In genomic region chr2:146094185-146094584, GRCh38 we compare ENCODE assay signal across 28 cellular contexts.
"Had no signal": no experiment of that assay in that cellular context is flagged by ENCODE, and none has a peak within 500 bp of the region (broad histone marks: within the 10 kb centered on the region; RNA-seq: fewer than 3 reads in every experiment).

No MANE protein-coding gene starts in this region.

- H3K27ac Mint-ChIP-seq: activated CD4-positive, alpha-beta memory T cell treated with anti-CD3 and anti-CD28 coated beads for 36 hours; activated CD4-positive, alpha-beta T cell treated with anti-CD3 and anti-CD28 coated beads for 36 hours; activated CD4-positive, alpha-beta T cell treated with anti-CD3 and anti-CD28 coated beads, Interleukin-2, amount 10 ng/mL, durations not matched to agents 24 days and 14 days; activated CD8-positive, alpha-beta memory T cell treated with anti-CD3 and anti-CD28 coated beads, Interleukin-2, amount 10 ng/mL, durations not matched to agents 7 days and 5 days; activated CD8-positive, alpha-beta T cell treated with anti-CD3 and anti-CD28 coated beads, Interleukin-2, amount 10 ng/mL, durations not matched to agents 7 days and 5 days; activated naive CD4-positive, alpha-beta T cell treated with anti-CD3 and anti-CD28 coated beads for 36 hours; activated naive CD4-positive, alpha-beta T cell treated with anti-CD3 and anti-CD28 coated beads, Interleukin-2, amount 50 U/mL, for 24 hours; activated naive CD8-positive, alpha-beta T cell treated with anti-CD3 and anti-CD28 coated beads, Interleukin-2, amount 10 ng/mL, durations not matched to agents 7 days and 5 days; activated T-helper 1 cell treated with anti-CD3 and anti-CD28 coated beads, Interleukin-12 subunit alpha, Interleukin-12 subunit beta, Interleukin-2, Interleukin-4 antibody, amounts not matched to agents 30 ng/mL and 10 ng/mL and 1 ng/mL, durations not matched to agents 14 hours and 24 hours and 36 hours; activated T-helper 2 cell treated with anti-CD3 and anti-CD28 coated beads, Interferon-gamma antibody, Interleukin-2, Interleukin-4, amounts not matched to agents 10 μg/mL and 5 μg/mL and 100 μg/mL, durations not matched to agents 14 hours and 24 hours and 36 hours; brain had no signal

- H3K27ac ChIP-seq: ascending aorta, breast epithelium, cardiac muscle cell, colonic mucosa, heart left ventricle had no signal

- H3K36me3 Mint-ChIP-seq: activated CD4-positive, alpha-beta memory T cell treated with anti-CD3 and anti-CD28 coated beads for 36 hours; activated naive CD8-positive, alpha-beta T cell treated with anti-CD3 and anti-CD28 coated beads, Interleukin-2, amount 10 ng/mL, durations not matched to agents 7 days and 5 days had no signal

- H3K4me1 Mint-ChIP-seq: activated CD4-positive, alpha-beta T cell treated with anti-CD3 and anti-CD28 coated beads for 36 hours; activated CD4-positive, alpha-beta T cell treated with anti-CD3 and anti-CD28 coated beads, Interleukin-2, amount 10 ng/mL, durations not matched to agents 24 days and 14 days; activated CD8-positive, alpha-beta memory T cell treated with anti-CD3 and anti-CD28 coated beads, Interleukin-2, amount 10 ng/mL, durations not matched to agents 7 days and 5 days; activated naive CD4-positive, alpha-beta T cell treated with anti-CD3 and anti-CD28 coated beads, Interleukin-2, amount 50 U/mL, for 24 hours; activated naive CD8-positive, alpha-beta T cell treated with anti-CD3 and anti-CD28 coated beads, Interleukin-2, amount 10 ng/mL, durations not matched to agents 7 days and 5 days; brain had no signal

- DNase-seq: activated CD4-positive, alpha-beta memory T cell treated with anti-CD3 and anti-CD28 coated beads for 36 hours; activated CD4-positive, alpha-beta T cell treated with anti-CD3 and anti-CD28 coated beads for 36 hours; activated CD4-positive, alpha-beta T cell treated with anti-CD3 and anti-CD28 coated beads, Interleukin-2, amount 10 ng/mL, durations not matched to agents 24 days and 14 days; activated CD4-positive, CD25-positive, alpha-beta regulatory T cell; activated CD4-positive, CD25-positive, alpha-beta regulatory T cell treated with anti-CD3 and anti-CD28 coated beads, Interleukin-2, amount 50 U/mL, for 72 hours; activated CD8-positive, alpha-beta memory T cell treated with anti-CD3 and anti-CD28 coated beads, Interleukin-2, amount 10 ng/mL, durations not matched to agents 7 days and 5 days; activated CD8-positive, alpha-beta memory T cell treated with anti-CD3 and anti-CD28 coated beads, Interleukin-2, amount 50 U/mL, for 4 hours; activated CD8-positive, alpha-beta T cell treated with anti-CD3 and anti-CD28 coated beads, Interleukin-2, amount 10 ng/mL, durations not matched to agents 7 days and 5 days; activated effector memory CD4-positive, alpha-beta T cell treated with anti-CD3 and anti-CD28 coated beads, Interleukin-2, amount 50 U/mL, for 16 hours; activated naive CD4-positive, alpha-beta T cell treated with anti-CD3 and anti-CD28 coated beads for 36 hours; activated naive CD8-positive, alpha-beta T cell treated with anti-CD3 and anti-CD28 coated beads, Interleukin-2, amount 10 ng/mL, durations not matched to agents 7 days and 5 days; activated T-cell treated with anti-CD3 and anti-CD28 coated beads, Interleukin-2, amount 50 U/mL, for 1 hour; activated T-cell treated with anti-CD3 and anti-CD28 coated beads, Interleukin-2, amount 50 U/mL, for 48 hours; central memory CD4-positive, alpha-beta T cell; cerebellar nuclear complex; colonic mucosa; effector CD8-positive, alpha-beta T cell; foreskin fibroblast; glutamatergic neuron; heart left ventricle; T-helper 2 cell had no signal

- H3K27me3 ChIP-seq: ascending aorta, breast epithelium, cardiac muscle cell, colonic mucosa, heart left ventricle had no signal

- H3K4me3 ChIP-seq: ascending aorta, breast epithelium, cardiac muscle cell, colonic mucosa, heart left ventricle had no signal

- H3K9me3 ChIP-seq: colonic mucosa had no signal

- H3K36me3 ChIP-seq: ascending aorta, breast epithelium, cardiac muscle cell, colonic mucosa, heart left ventricle had no signal

- H3K27me3 Mint-ChIP-seq: activated CD4-positive, alpha-beta memory T cell treated with anti-CD3 and anti-CD28 coated beads for 36 hours; activated CD4-positive, alpha-beta T cell treated with anti-CD3 and anti-CD28 coated beads for 36 hours; activated CD4-positive, alpha-beta T cell treated with anti-CD3 and anti-CD28 coated beads, Interleukin-2, amount 10 ng/mL, durations not matched to agents 24 days and 14 days; activated CD8-positive, alpha-beta memory T cell treated with anti-CD3 and anti-CD28 coated beads, Interleukin-2, amount 10 ng/mL, durations not matched to agents 7 days and 5 days; activated naive CD4-positive, alpha-beta T cell treated with anti-CD3 and anti-CD28 coated beads, Interleukin-2, amount 50 U/mL, for 24 hours; activated naive CD8-positive, alpha-beta T cell treated with anti-CD3 and anti-CD28 coated beads, Interleukin-2, amount 10 ng/mL, durations not matched to agents 7 days and 5 days had no signal

- H3K4me3 Mint-ChIP-seq: activated CD4-positive, alpha-beta memory T cell treated with anti-CD3 and anti-CD28 coated beads for 36 hours; activated CD4-positive, alpha-beta T cell treated with anti-CD3 and anti-CD28 coated beads for 36 hours; activated CD4-positive, alpha-beta T cell treated with anti-CD3 and anti-CD28 coated beads, Interleukin-2, amount 10 ng/mL, durations not matched to agents 24 days and 14 days; activated CD8-positive, alpha-beta memory T cell treated with anti-CD3 and anti-CD28 coated beads, Interleukin-2, amount 10 ng/mL, durations not matched to agents 7 days and 5 days; activated CD8-positive, alpha-beta T cell treated with anti-CD3 and anti-CD28 coated beads, Interleukin-2, amount 10 ng/mL, durations not matched to agents 7 days and 5 days; activated naive CD4-positive, alpha-beta T cell treated with anti-CD3 and anti-CD28 coated beads for 36 hours; activated naive CD4-positive, alpha-beta T cell treated with anti-CD3 and anti-CD28 coated beads, Interleukin-2, amount 50 U/mL, for 24 hours; activated naive CD8-positive, alpha-beta T cell treated with anti-CD3 and anti-CD28 coated beads, Interleukin-2, amount 10 ng/mL, durations not matched to agents 7 days and 5 days; activated T-helper 1 cell treated with anti-CD3 and anti-CD28 coated beads, Interleukin-12 subunit alpha, Interleukin-12 subunit beta, Interleukin-2, Interleukin-4 antibody, amounts not matched to agents 30 ng/mL and 10 ng/mL and 1 ng/mL, durations not matched to agents 14 hours and 24 hours and 36 hours; brain had no signal

- H3K4me1 ChIP-seq: ascending aorta, breast epithelium, colonic mucosa, heart left ventricle had no signal
